14 cellular contexts compared by ENCODE assay signal in genomic region chr4:60683357-60683756, GRCh38.
A peak's percentile ranks its signal among the peaks of the same experiment; 100 is the strongest.
DNase-seq lines count a peak whose midpoint lies in the region; ATAC-seq and TF ChIP-seq lines count a peak whose summit lies in the region.
"Had no signal": no experiment of that assay in that cellular context is flagged by ENCODE, and none has a peak within 500 bp of the region (broad histone marks: within the 10 kb centered on the region; RNA-seq: fewer than 3 reads in every experiment).

No MANE protein-coding gene starts in this region.

- no peak for TF ChIP-seq CTCF in astrocyte of the cerebellum (IDR thresholded peaks at IDR 0.05; ENCODE audit: low read depth, low read length, missing control alignments)
- TF ChIP-seq CTCF in foreskin keratinocyte (conservative IDR thresholded peaks at IDR 0.05) = no peak

- DNase-seq in A172 (ENCODE audit: low spot score) (peak; percentile 63), HPDE6-E6E7 (ENCODE audit: extremely low spot score) (peak; percentile 20), astrocyte of the cerebellum (ENCODE audit: low read depth) (peak; percentile 6), foreskin keratinocyte (peak; percentile 49 to 84), erythroblast (lab: John Stamatoyannopoulos, UW) (no peak), SKM-1 treated with dmso at 0.1 percent for 144 hours (lab: John Stamatoyannopoulos, UW; ENCODE audit: unreplicated experiment) (no peak), C1 segment of cervical spinal cord (lab: John Stamatoyannopoulos, UW) (no peak)
- DNase-seq: 8988T, colonic mucosa, left cardiac atrium, NCI-H2029 treated with DMSO at 0.1 percent for 48 hours, NCI-H82 had no signal

- H3K4me3 ChIP-seq in astrocyte of the cerebellum (ENCODE audit: low read depth, low read length) = no peak overlapping the region
- H3K4me3 ChIP-seq: colonic mucosa, right atrium auricular region had no signal

- H3K27me3 ChIP-seq in foreskin keratinocyte = no peaks in the 10 kb centered on the region
- H3K27me3 ChIP-seq: colonic mucosa, right atrium auricular region had no signal

- TF ChIP-seq POLR2A in erythroblast (IDR thresholded peaks at IDR 0.05; ENCODE audit: low read length) = no peak

- in situ Hi-C loops in astrocyte of the cerebellum (cut with HindIII; ENCODE audit: low sequenced_read_pairs) = no loop called here

- no peak overlapping the region for H3K27ac ChIP-seq in foreskin keratinocyte
- H3K27ac ChIP-seq: colonic mucosa, right atrium auricular region had no signal

- ATAC-seq in foreskin keratinocyte = peak; percentile 97
- no peak for ATAC-seq in GM19463 (IDR thresholded peaks at IDR 0.05; ENCODE audit: unreplicated experiment)

- H3K4me1 ChIP-seq in foreskin keratinocyte = no peaks in the 10 kb centered on the region
- H3K4me1 ChIP-seq: colonic mucosa, right atrium auricular region had no signal

Comparison
In these comparisons a context has a peak if more than half of its experiments do, and no peak if none do; other contexts are left out.
1. DNase-seq: peak in A172 (single experiment), HPDE6-E6E7 (single experiment), astrocyte of the cerebellum (single experiment) and foreskin keratinocyte (2 of 2); none in erythroblast (0 of 2), SKM-1 treated with dmso at 0.1 percent for 144 hours (single experiment) and C1 segment of cervical spinal cord (0 of 14).